Comparison of ENCODE assay signal across 8 cellular contexts in genomic region chr6:44096615-44097014, GRCh38. TPM values are rescaled to one million over a fixed set of nuclear protein-coding genes. Genes with fewer than 3 reads are reported as not detected.
A peak's percentile ranks its signal among the peaks of the same experiment; 100 is the strongest.
DNase-seq lines count a peak whose midpoint lies in the region; ATAC-seq, FAIRE-seq and TF ChIP-seq lines count a peak whose summit lies in the region.

No MANE protein-coding gene starts in this region.

- no peak for ATAC-seq in GM19455 (IDR thresholded peaks at IDR 0.05; ENCODE audit: unreplicated experiment)

- CTCF ChIA-PET in Calu3 (lab: Charles Lee), result interaction anchor here (0.6 to 2.1 kb wide), 22 partner anchors 10 to 326 kb away, joined by 3 to 11 read pairs (median 3); partner anchors contain the start of genes MRPL14, SLC29A1, TMEM63B and VEGFA

- BruUV-seq in Calu3 (replicated peaks; lab: Mats Ljungman, UMichigan), result no TSS peak

- H3K27me3 ChIP-seq in H7 (ENCODE audit: control insufficient read depth, insufficient read depth, low read length) (no peaks in the 10 kb centered on the region), bronchial epithelial cell (ENCODE audit: control insufficient read depth, insufficient read depth, low read length) (no peaks in the 10 kb centered on the region)

- H3K36me3 ChIP-seq in H7 (replicated peaks; ENCODE audit: control insufficient read depth, insufficient read depth, low read length), result peaks cover 6% of the 10 kb centered on the region
- peaks cover 7% of the 10 kb centered on the region for H3K36me3 ChIP-seq in bronchial epithelial cell (ENCODE audit: control insufficient read depth, insufficient read depth, low read length)

- intact Hi-C loops in Calu3 (cut with micrococcal nuclease; ENCODE audit: unreplicated experiment), result loop anchor here (1.0 to 5.0 kb wide), 4 partner anchors 37 to 242 kb away; no protein-coding TSS in a partner anchor

- H3K4me3 ChIP-seq in H7 (ENCODE audit: insufficient read depth, low read depth, low read length) (no peak overlapping the region), bronchial epithelial cell (ENCODE audit: low read depth, low read length) (no peak overlapping the region)

- DNase-seq in Calu3, result peak; percentile 90
- peak; percentile 87 for DNase-seq in H7
- peak; percentile 34 for DNase-seq in NCI-H2171 (lab: John Stamatoyannopoulos, UW)
- DNase-seq in activated CD4-positive, CD25-positive, alpha-beta regulatory T cell treated with anti-CD3 and anti-CD28 coated beads, Interleukin-2, amount 50 U/mL, for 16 hours (ENCODE audit: low read depth, low spot score), result peak; percentile 54
- peak; percentile 60 for DNase-seq in bronchial epithelial cell (ENCODE audit: low read depth)
- DNase-seq in left kidney (ENCODE audit: low read depth, low spot score), result peak; percentile 90
- peak; percentile 67 to 72 for DNase-seq in stimulated activated CD4-positive, alpha-beta T cell treated with anti-CD3 and anti-CD28 coated beads, Interleukin-4, amount 100 ng/mL, for 4 hours

- no peaks in the 10 kb centered on the region for H3K27me3 Mint-ChIP-seq in Calu3 (ENCODE audit: unreplicated experiment)

- H3K36me3 Mint-ChIP-seq in Calu3 (ENCODE audit: insufficient read depth, unreplicated experiment), result peaks cover 30% of the 10 kb centered on the region

- H3K4me1 Mint-ChIP-seq in Calu3 (ENCODE audit: low read depth, unreplicated experiment), result peaks cover 35% of the 10 kb centered on the region

- no peak for FAIRE-seq in bronchial epithelial cell (lab: Jason Lieb, UNC)

- H3K9me3 Mint-ChIP-seq in Calu3 (ENCODE audit: low read depth, unreplicated experiment), result no peaks in the 10 kb centered on the region

- peak; percentile 96 for TF ChIP-seq CTCF in Calu3 (IDR thresholded peaks at IDR 0.05; ENCODE audit: unreplicated experiment)
- TF ChIP-seq CTCF in bronchial epithelial cell (IDR thresholded peaks at IDR 0.05; ENCODE audit: insufficient read depth, low read length, severe bottlenecking), result peak; percentile 84

- H3K27ac Mint-ChIP-seq in Calu3 (ENCODE audit: unreplicated experiment), result no peak overlapping the region

- H3K4me3 Mint-ChIP-seq in Calu3 (ENCODE audit: low read depth, unreplicated experiment), result no peak overlapping the region

RNA-seq across cellular contexts. Expression of gene MRPL14, which starts 30.6 kb away (rescaled TPM):
- 98.9 and 103 TPM in 2 replicates for total RNA-seq in Calu3 (2022)
- 91.0 and 92.0 TPM in 2 replicates for total RNA-seq in H7 (2014; rRNA removed; shearing (Covaris generic))
- total RNA-seq in bronchial epithelial cell, result 66.3 and 90.0 TPM in 2 replicates

RNA-seq across cellular contexts. Expression of gene TMEM63B, which starts 30.7 kb away (rescaled TPM):
- total RNA-seq in Calu3 (2022) (84.2 and 86.8 TPM in 2 replicates), bronchial epithelial cell (27.4 and 40.3 TPM in 2 replicates)
- 24.9 and 36.2 TPM in 2 replicates for total RNA-seq in H7 (2014; rRNA removed; shearing (Covaris generic))

Comparison
In these comparisons a context has a peak if more than half of its experiments do, and no peak if none do; other contexts are left out.
1. DNase-seq: peak in every context shown above with its lines; median percentile 90 in Calu3; 90 in left kidney; 87 in H7; 70 in stimulated activated CD4-positive, alpha-beta T cell treated with anti-CD3 and anti-CD28 coated beads, Interleukin-4, amount 100 ng/mL, for 4 hours; 60 in bronchial epithelial cell; 54 in activated CD4-positive, CD25-positive, alpha-beta regulatory T cell treated with anti-CD3 and anti-CD28 coated beads, Interleukin-2, amount 50 U/mL, for 16 hours; 34 in NCI-H2171.